In genomic region chr10:11741608-11742007, GRCh38 we compare ENCODE assay signal across 10 cellular contexts. TPM values are rescaled to one million over a fixed set of nuclear protein-coding genes. Genes with fewer than 3 reads are reported as not detected.
DNase-seq lines count a peak whose midpoint lies in the region; ATAC-seq and TF ChIP-seq lines count a peak whose summit lies in the region.
"Had no signal": no experiment of that assay in that cellular context is flagged by ENCODE, and none has a peak within 500 bp of the region (broad histone marks: within the 10 kb centered on the region; RNA-seq: fewer than 3 reads in every experiment).

No MANE protein-coding gene starts in this region.

- WGBS in heart left ventricle, 4 donors, result 73 to 77% (median 75%) methylated on average over 16 of the region's 16 CpGs

- H3K36me3 ChIP-seq in heart left ventricle, result no peaks in the 10 kb centered on the region
- H3K36me3 ChIP-seq in breast epithelium, result no peaks in the 10 kb centered on the region
- no peaks in the 10 kb centered on the region for H3K36me3 ChIP-seq in mucosa of rectum (ENCODE audit: control insufficient read depth in 2 of 2, insufficient read depth in 2 of 2, low read length in 2 of 2)
- no peaks in the 10 kb centered on the region for H3K36me3 ChIP-seq in upper lobe of right lung

- TF ChIP-seq CTCF in heart left ventricle (IDR thresholded peaks at IDR 0.05) (no peak), breast epithelium (IDR thresholded peaks at IDR 0.05) (no peak), upper lobe of right lung (IDR thresholded peaks at IDR 0.05) (no peak)

- no peak for ATAC-seq in heart left ventricle
- no peak for ATAC-seq in left ventricle myocardium superior
- no peak for ATAC-seq in upper lobe of right lung

- H3K9ac ChIP-seq in mucosa of rectum (ENCODE audit: low read depth in 1 of 2, low read length in 2 of 2), result peak overlapping the region; percentile 34 to 54
- H3K9ac ChIP-seq: KMS-11 had no signal

- intact Hi-C loops in heart left ventricle (cut with DNase I) (loop anchor here in 1 of 10 donors (5.0 kb wide), 1 partner anchor 229 kb away; no protein-coding TSS in a partner anchor), left ventricle myocardium superior (cut with micrococcal nuclease) (no loop called here), breast epithelium (cut with DNase I; ENCODE audit: low total_unique reads) (no loop called here), upper lobe of right lung (cut with DNase I) (no loop called here)

- H3K27me3 ChIP-seq in heart left ventricle (peaks cover 0 to 7% (median 0%) of the 10 kb centered on the region in 9 donors), breast epithelium (no peaks in the 10 kb centered on the region), mucosa of rectum (ENCODE audit: control insufficient read depth in 2 of 2, insufficient read depth in 2 of 2, low read length in 2 of 2) (no peaks in the 10 kb centered on the region), upper lobe of right lung (no peaks in the 10 kb centered on the region)

- TF ChIP-seq POLR2A in heart left ventricle (IDR thresholded peaks at IDR 0.05) (no peak), breast epithelium (IDR thresholded peaks at IDR 0.05) (no peak)

- in situ Hi-C loops in ACHN (cut with HindIII; ENCODE audit: low pct_ligation_motif_present, low pct_unique_long_range_greater_than_20kb, low sequenced_read_pairs), result no loop called here

- no peak for DNase-seq in heart left ventricle
- no peak for DNase-seq in left ventricle myocardium superior
- DNase-seq in breast epithelium (ENCODE audit: low spot score in 2 of 2), result no peak
- DNase-seq in upper lobe of right lung, result no peak
- DNase-seq in NCI-H524 (lab: John Stamatoyannopoulos, UW), result no peak
- no peak for DNase-seq in medulla oblongata (ENCODE audit: extremely low spot score)
- no peak for DNase-seq in ACHN
- DNase-seq: cerebellar nuclear complex had no signal

- peak overlapping the region in 11 of 12 donors; percentile 17 to 90 (median 66) for H3K4me3 ChIP-seq in heart left ventricle
- H3K4me3 ChIP-seq in breast epithelium, result peak overlapping the region; percentile 26 to 86 (median 74)
- H3K4me3 ChIP-seq in mucosa of rectum (ENCODE audit: low read length in 2 of 2), result peak overlapping the region; percentile 47 to 72
- H3K4me3 ChIP-seq in upper lobe of right lung, result peak overlapping the region; percentile 76

- H3K27ac ChIP-seq in heart left ventricle (peak overlapping the region in 1 of 12 donors; percentile 13), breast epithelium (no peak overlapping the region), mucosa of rectum (ENCODE audit: low read depth in 2 of 2, low read length in 2 of 2) (no peak overlapping the region), upper lobe of right lung (no peak overlapping the region)
- H3K27ac ChIP-seq: KMS-11 had no signal

- H3K4me1 ChIP-seq in heart left ventricle, result peaks cover 0 to 26% (median 12%) of the 10 kb centered on the region in 12 donors
- no peaks in the 10 kb centered on the region for H3K4me1 ChIP-seq in breast epithelium
- H3K4me1 ChIP-seq in mucosa of rectum (ENCODE audit: control insufficient read depth in 2 of 2, insufficient read depth in 2 of 2, low read length in 2 of 2), result peaks cover 0 to 6% of the 10 kb centered on the region in 2 donors
- H3K4me1 ChIP-seq in upper lobe of right lung, result peaks cover 19% of the 10 kb centered on the region

- H3K9me3 ChIP-seq in heart left ventricle, result no peaks in the 10 kb centered on the region
- H3K9me3 ChIP-seq in breast epithelium, result no peaks in the 10 kb centered on the region
- H3K9me3 ChIP-seq in mucosa of rectum (ENCODE audit: control insufficient read depth in 2 of 2, low read length in 2 of 2), result no peaks in the 10 kb centered on the region
- no peaks in the 10 kb centered on the region for H3K9me3 ChIP-seq in upper lobe of right lung

RNA-seq across cellular contexts. Expression of gene ECHDC3, which starts 0.6 kb away (rescaled TPM):
- 100 to 1,000 TPM in 3 of 9 donors, 10 to 100 TPM in 6; 36.8 to 554 (median 66.1) TPM for total RNA-seq in heart left ventricle
- polyA plus RNA-seq in heart left ventricle, result 100 to 1,000 TPM in 1 of 2 donors, 10 to 100 TPM in 1; 30.2 to 115 TPM
- total RNA-seq in left ventricle myocardium superior, result 94.6 TPM
- total RNA-seq in breast epithelium, result 100 to 1,000 TPM in 2 of 3 donors, 10 to 100 TPM in 1; 62.6 to 256 (median 132) TPM
- total RNA-seq in upper lobe of right lung, result 39.4 TPM
